In the genomic region with DNA sequence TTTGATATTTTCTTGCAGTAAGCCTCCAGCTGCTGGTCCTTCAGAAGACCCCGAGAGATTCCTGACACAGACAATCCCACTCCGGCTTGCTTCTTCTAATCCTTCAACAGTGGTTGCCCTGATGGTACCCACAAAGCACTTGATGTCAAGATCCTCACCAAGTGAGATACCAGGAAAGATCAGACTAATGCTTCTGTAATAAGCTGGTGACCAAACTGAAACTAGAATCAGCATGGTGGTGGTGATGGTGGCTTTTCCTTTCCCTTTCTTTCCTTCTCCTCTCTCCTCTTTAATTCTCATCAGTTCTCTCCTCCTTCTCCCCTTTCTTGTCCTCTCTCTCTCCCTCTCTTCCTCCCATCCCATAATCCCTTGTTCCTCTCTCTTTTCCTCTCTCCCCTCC, we compare ENCODE assay signal across 1 cellular context.
TF ChIP-seq lines count a peak whose summit lies in the region.

No MANE protein-coding gene starts in this region.

TF ChIP-seq in GM12878, 131 proteins besides CTCF, POLR2A, EP300 and RAD21:
- TF ChIP-seq RFX5 (IDR thresholded peaks at IDR 0.05; ENCODE audit: low read depth, low read length) (no peak), BRCA1 (IDR thresholded peaks at IDR 0.05; ENCODE audit: low read depth, low read length) (no peak), ZNF217 (IDR thresholded peaks at IDR 0.05) (no peak), EZH2 (IDR thresholded peaks at IDR 0.05; ENCODE audit: borderline replicate concordance, control insufficient read depth, low read depth, low read length) (no peak), CEBPB (IDR thresholded peaks at IDR 0.05; ENCODE audit: borderline replicate concordance in 1 of 2, low read depth in 2 of 2, low read length in 2 of 2) (no peak)
- TF ChIP-seq, protein P1, sequence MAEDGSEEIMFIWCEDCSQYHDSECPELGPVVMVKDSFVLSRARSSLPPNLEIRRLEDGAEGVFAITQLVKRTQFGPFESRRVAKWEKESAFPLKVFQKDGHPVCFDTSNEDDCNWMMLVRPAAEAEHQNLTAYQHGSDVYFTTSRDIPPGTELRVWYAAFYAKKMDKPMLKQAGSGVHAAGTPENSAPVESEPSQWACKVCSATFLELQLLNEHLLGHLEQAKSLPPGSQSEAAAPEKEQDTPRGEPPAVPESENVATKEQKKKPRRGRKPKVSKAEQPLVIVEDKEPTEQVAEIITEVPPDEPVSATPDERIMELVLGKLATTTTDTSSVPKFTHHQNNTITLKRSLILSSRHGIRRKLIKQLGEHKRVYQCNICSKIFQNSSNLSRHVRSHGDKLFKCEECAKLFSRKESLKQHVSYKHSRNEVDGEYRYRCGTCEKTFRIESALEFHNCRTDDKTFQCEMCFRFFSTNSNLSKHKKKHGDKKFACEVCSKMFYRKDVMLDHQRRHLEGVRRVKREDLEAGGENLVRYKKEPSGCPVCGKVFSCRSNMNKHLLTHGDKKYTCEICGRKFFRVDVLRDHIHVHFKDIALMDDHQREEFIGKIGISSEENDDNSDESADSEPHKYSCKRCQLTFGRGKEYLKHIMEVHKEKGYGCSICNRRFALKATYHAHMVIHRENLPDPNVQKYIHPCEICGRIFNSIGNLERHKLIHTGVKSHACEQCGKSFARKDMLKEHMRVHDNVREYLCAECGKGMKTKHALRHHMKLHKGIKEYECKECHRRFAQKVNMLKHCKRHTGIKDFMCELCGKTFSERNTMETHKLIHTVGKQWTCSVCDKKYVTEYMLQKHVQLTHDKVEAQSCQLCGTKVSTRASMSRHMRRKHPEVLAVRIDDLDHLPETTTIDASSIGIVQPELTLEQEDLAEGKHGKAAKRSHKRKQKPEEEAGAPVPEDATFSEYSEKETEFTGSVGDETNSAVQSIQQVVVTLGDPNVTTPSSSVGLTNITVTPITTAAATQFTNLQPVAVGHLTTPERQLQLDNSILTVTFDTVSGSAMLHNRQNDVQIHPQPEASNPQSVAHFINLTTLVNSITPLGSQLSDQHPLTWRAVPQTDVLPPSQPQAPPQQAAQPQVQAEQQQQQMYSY (CRISPR knock-in tag; IDR thresholded peaks at IDR 0.05) = no peak
- TF ChIP-seq, protein P2, sequence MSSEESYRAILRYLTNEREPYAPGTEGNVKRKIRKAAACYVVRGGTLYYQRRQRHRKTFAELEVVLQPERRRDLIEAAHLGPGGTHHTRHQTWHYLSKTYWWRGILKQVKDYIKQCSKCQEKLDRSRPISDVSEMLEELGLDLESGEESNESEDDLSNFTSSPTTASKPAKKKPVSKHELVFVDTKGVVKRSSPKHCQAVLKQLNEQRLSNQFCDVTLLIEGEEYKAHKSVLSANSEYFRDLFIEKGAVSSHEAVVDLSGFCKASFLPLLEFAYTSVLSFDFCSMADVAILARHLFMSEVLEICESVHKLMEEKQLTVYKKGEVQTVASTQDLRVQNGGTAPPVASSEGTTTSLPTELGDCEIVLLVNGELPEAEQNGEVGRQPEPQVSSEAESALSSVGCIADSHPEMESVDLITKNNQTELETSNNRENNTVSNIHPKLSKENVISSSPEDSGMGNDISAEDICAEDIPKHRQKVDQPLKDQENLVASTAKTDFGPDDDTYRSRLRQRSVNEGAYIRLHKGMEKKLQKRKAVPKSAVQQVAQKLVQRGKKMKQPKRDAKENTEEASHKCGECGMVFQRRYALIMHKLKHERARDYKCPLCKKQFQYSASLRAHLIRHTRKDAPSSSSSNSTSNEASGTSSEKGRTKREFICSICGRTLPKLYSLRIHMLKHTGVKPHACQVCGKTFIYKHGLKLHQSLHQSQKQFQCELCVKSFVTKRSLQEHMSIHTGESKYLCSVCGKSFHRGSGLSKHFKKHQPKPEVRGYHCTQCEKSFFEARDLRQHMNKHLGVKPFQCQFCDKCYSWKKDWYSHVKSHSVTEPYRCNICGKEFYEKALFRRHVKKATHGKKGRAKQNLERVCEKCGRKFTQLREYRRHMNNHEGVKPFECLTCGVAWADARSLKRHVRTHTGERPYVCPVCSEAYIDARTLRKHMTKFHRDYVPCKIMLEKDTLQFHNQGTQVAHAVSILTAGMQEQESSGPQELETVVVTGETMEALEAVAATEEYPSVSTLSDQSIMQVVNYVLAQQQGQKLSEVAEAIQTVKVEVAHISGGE (CRISPR knock-in tag; IDR thresholded peaks at IDR 0.05) = no peak
